Comparison of ENCODE assay signal across 11 cellular contexts in the genomic region with DNA sequence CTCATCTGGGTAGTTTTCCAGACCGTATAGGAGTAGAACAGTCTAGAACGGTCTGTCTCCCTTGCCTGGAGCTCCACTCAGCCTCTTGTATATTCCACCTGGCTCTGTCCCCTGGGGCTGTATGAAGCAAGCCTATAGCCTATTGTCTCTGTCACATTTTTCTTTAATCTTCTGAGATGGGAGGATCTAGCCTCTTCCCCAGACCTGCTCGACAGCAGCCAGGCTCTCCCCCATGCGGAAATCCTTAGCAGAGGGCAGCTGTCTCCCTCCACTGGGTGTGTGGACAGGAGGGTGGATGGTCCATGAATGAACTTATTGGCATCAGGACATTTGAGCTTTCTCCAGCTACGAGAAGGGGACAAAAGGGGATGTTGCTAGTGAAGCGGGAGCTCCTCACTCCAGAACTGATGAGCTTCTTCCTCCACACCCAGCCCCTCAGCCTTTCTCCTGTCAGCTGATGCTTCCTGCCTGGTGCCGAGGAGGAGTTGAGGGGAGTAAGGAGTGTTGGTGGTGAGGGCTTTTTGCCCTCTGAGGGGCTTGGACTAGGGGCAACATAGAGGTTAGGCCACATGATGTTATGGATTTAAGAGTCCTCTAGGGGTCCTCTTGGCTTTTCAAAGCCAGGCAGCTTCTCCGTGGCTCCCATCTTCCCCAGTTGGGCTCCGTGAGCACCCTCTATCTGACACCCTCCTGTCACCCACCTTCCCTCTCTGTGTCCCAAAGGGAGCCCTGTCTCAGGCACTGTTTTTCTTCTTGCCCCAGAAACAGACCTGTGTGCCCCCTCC. TPM values are rescaled to one million over a fixed set of nuclear protein-coding genes. Genes with fewer than 3 reads are reported as not detected.
DNase-seq lines count a peak whose midpoint lies in the region; ATAC-seq, FAIRE-seq and TF ChIP-seq lines count a peak whose summit lies in the region.
"Had no signal": no experiment of that assay in that cellular context is flagged by ENCODE, and none has a peak within 500 bp of the region (broad histone marks: within the 10 kb centered on the region; RNA-seq: fewer than 3 reads in every experiment).

No MANE protein-coding gene starts in this region.

- DNase-seq in ELF-1 (ENCODE audit: low read depth, low spot score) (peak; percentile 64), NCI-H524 treated with DMSO at 0.1 percent for 48 hours (lab: John Stamatoyannopoulos, UW) (peak; percentile 46), endothelial cell of umbilical vein (ENCODE audit: low read depth, low spot score) (peak; percentile 50), progenitor cell of endocrine pancreas (ENCODE audit: low spot score, unreplicated experiment) (no peak), left lobe of liver (ENCODE audit: low spot score) (no peak), NCI-H1105 (lab: John Stamatoyannopoulos, UW) (no peak), germinal center (ENCODE audit: low spot score) (no peak)
- DNase-seq: NCI-H446 had no signal

- no peaks in the 10 kb centered on the region for H3K9me3 ChIP-seq in endothelial cell of umbilical vein (replicated peaks; ENCODE audit: control insufficient read depth, insufficient read depth, low read length)

- peaks cover 37% of the 10 kb centered on the region for H3K4me1 ChIP-seq in endothelial cell of umbilical vein (ENCODE audit: control insufficient read depth, extremely low read depth, insufficient read depth, low read length)

- no peak overlapping the region for H2AFZ ChIP-seq in endothelial cell of umbilical vein (ENCODE audit: low read depth, low read length)

- no peak for ATAC-seq in HG02759 (IDR thresholded peaks at IDR 0.05; ENCODE audit: unreplicated experiment)
- ATAC-seq in left lobe of liver, result no peak
- ATAC-seq: activated CD4-positive, CD25-positive, alpha-beta regulatory T cell treated with anti-CD3 and anti-CD28 coated beads, Interleukin-2, amount 50 U/mL, for 24 hours had no signal

- TF ChIP-seq CTCF in endothelial cell of umbilical vein (IDR thresholded peaks at IDR 0.05; ENCODE audit: extremely low read depth in 1 of 2, insufficient read depth in 1 of 2, low read depth in 1 of 2, low read length in 2 of 2) (peak; percentile 6 to 61), progenitor cell of endocrine pancreas (IDR thresholded peaks at IDR 0.05; ENCODE audit: unreplicated experiment) (peak; percentile 33)

- CTCF ChIA-PET in endothelial cell of umbilical vein (lab: Charles Lee), result interaction anchor here (0.8 to 3.2 kb wide), 16 partner anchors 8 to 274 kb away, joined by 3 to 21 read pairs (median 5); no protein-coding TSS in a partner anchor

- peaks cover 62% of the 10 kb centered on the region for H3K27me3 Mint-ChIP-seq in progenitor cell of endocrine pancreas

- BruUV-seq in endothelial cell of umbilical vein (replicated peaks; lab: Mats Ljungman, UMichigan), result no TSS peak

- no peak for FAIRE-seq in endothelial cell of umbilical vein (lab: Jason Lieb, UNC)
- FAIRE-seq: bronchial epithelial cell had no signal

- peaks cover 26% of the 10 kb centered on the region for H3K4me1 Mint-ChIP-seq in progenitor cell of endocrine pancreas (ENCODE audit: low read depth)

- no peaks in the 10 kb centered on the region for H3K36me3 Mint-ChIP-seq in progenitor cell of endocrine pancreas (ENCODE audit: insufficient read depth)

- H3K79me2 ChIP-seq in endothelial cell of umbilical vein (ENCODE audit: control insufficient read depth, insufficient read depth, low read length), result peaks cover 85% of the 10 kb centered on the region

- no peak overlapping the region for H3K4me3 ChIP-seq in endothelial cell of umbilical vein (replicated peaks in 1 of 3; ENCODE audit: insufficient read depth in 1 of 3, low read depth in 1 of 3, low read length in 3 of 3)

- H3K4me3 Mint-ChIP-seq in progenitor cell of endocrine pancreas (ENCODE audit: low read depth), result no peak overlapping the region

- H3K27ac Mint-ChIP-seq in progenitor cell of endocrine pancreas, result no peak overlapping the region

- peak overlapping the region; percentile 26 for H3K27ac ChIP-seq in endothelial cell of umbilical vein (ENCODE audit: insufficient read depth, low read depth, low read length)

- H3K9me3 Mint-ChIP-seq in progenitor cell of endocrine pancreas (ENCODE audit: low read depth), result no peaks in the 10 kb centered on the region

- TF ChIP-seq POLR2A in endothelial cell of umbilical vein (IDR thresholded peaks at IDR 0.05; ENCODE audit: low read depth, low read length), result no peak

- no peaks in the 10 kb centered on the region for H3K9me1 ChIP-seq in endothelial cell of umbilical vein (replicated peaks; ENCODE audit: control insufficient read depth, extremely low read depth, insufficient read depth, low read length)

- H3K36me3 ChIP-seq in endothelial cell of umbilical vein (ENCODE audit: control insufficient read depth in 2 of 2, extremely low read depth in 1 of 2, insufficient read depth in 2 of 2, low read length in 2 of 2), result peaks cover 12 to 34% of the 10 kb centered on the region in 2 experiments

- dilution Hi-C loops in endothelial cell of umbilical vein (cut with MboI; ENCODE audit: extremely low pct_ligation_motif_present, low sequenced_read_pairs), result no loop called here

- intact Hi-C loops in endothelial cell of umbilical vein (cut with micrococcal nuclease), result loop anchor here (1.0 kb wide), 1 partner anchor 12 kb away; no protein-coding TSS in a partner anchor

- H3K27me3 ChIP-seq in endothelial cell of umbilical vein (ENCODE audit: control insufficient read depth in 2 of 2, insufficient read depth in 2 of 2, low read length in 2 of 2), result no peaks in the 10 kb centered on the region

- POLR2A ChIA-PET in endothelial cell of umbilical vein (lab: Charles Lee), result no interaction called here

- H3K4me2 ChIP-seq in endothelial cell of umbilical vein (ENCODE audit: insufficient read depth, low read length), result peak overlapping the region; percentile 27

- H3K9ac ChIP-seq in endothelial cell of umbilical vein (replicated peaks; ENCODE audit: extremely low read depth, insufficient read depth, low read length), result peak overlapping the region; percentile 9

- no peaks in the 10 kb centered on the region for H4K20me1 ChIP-seq in endothelial cell of umbilical vein (replicated peaks; ENCODE audit: control insufficient read depth, extremely low read depth, insufficient read depth, low read length)

TF ChIP-seq in endothelial cell of umbilical vein, 7 proteins besides CTCF, POLR2A, EP300 and RAD21:
- TF ChIP-seq EZH2 (IDR thresholded peaks at IDR 0.05; ENCODE audit: borderline replicate concordance, low read depth, low read length, severe bottlenecking), result no peak
- no peak for TF ChIP-seq POLR2AphosphoS5 (IDR thresholded peaks at IDR 0.05; ENCODE audit: insufficient read depth, low read depth, low read length)
- TF ChIP-seq MYC (IDR thresholded peaks at IDR 0.05; ENCODE audit: low read depth, low read length), result no peak
- no peak for TF ChIP-seq MAX (IDR thresholded peaks at IDR 0.05; ENCODE audit: insufficient read depth, insufficient read length)
- no peak for TF ChIP-seq FOS (IDR thresholded peaks at IDR 0.05; ENCODE audit: borderline replicate concordance, insufficient read depth, low read length)
- no peak for TF ChIP-seq GATA2 (IDR thresholded peaks at IDR 0.05; ENCODE audit: insufficient read depth, insufficient read length, low read depth, low read length)
- TF ChIP-seq JUN (IDR thresholded peaks at IDR 0.05; ENCODE audit: borderline replicate concordance, insufficient read depth, insufficient read length, low read depth), result no peak

RNA-seq across cellular contexts. Expression of gene ARHGAP23, which starts 28.0 kb away (rescaled TPM):
- total RNA-seq in endothelial cell of umbilical vein, result 152 and 190 TPM in 2 replicates
- 22.3 and 25.4 TPM in 2 replicates for polyA plus RNA-seq in endothelial cell of umbilical vein
- 22.9 and 25.3 TPM in 2 replicates for polyA plus RNA-seq in endothelial cell of umbilical vein (2011; cell fraction: cytosol; rRNA removed)
- polyA plus RNA-seq in endothelial cell of umbilical vein (2011; cell fraction: nucleus; rRNA removed), result 53.1 and 59.2 TPM in 2 replicates
- 49.6 and 59.2 TPM in 2 replicates for polyA plus RNA-seq in endothelial cell of umbilical vein (2012)
- polyA minus RNA-seq in endothelial cell of umbilical vein, result 42.0 and 76.2 TPM in 2 replicates
- 23.5 TPM for polyA minus RNA-seq in endothelial cell of umbilical vein (2011; cell fraction: cytosol; rRNA and poly(A)+ RNA removed)
- 63.5 and 75.4 TPM in 2 replicates for polyA minus RNA-seq in endothelial cell of umbilical vein (2011; cell fraction: nucleus; rRNA and poly(A)+ RNA removed)
- 2.9 and 3.3 TPM in 2 replicates for total RNA-seq in progenitor cell of endocrine pancreas
- 3.3 TPM for total RNA-seq in left lobe of liver

Comparison
In these comparisons a context has a peak if more than half of its experiments do, and no peak if none do; other contexts are left out.
1. DNase-seq: peak in ELF-1 (single experiment), NCI-H524 treated with DMSO at 0.1 percent for 48 hours (single experiment) and endothelial cell of umbilical vein (single experiment); none in progenitor cell of endocrine pancreas (single experiment), left lobe of liver (single experiment), NCI-H1105 (single experiment) and germinal center (single experiment).
2. RNA of gene ARHGAP23, which starts 28.0 kb away (total RNA-seq): 152 to 190 TPM in endothelial cell of umbilical vein; 3.3 TPM in left lobe of liver (single experiment) and 2.9 to 3.3 TPM in progenitor cell of endocrine pancreas; every median in the first group is over 10 times any median in the second.